8 cellular contexts compared by ENCODE assay signal in genomic region chr3:58532794-58533220, GRCh38. TPM values are rescaled to one million over a fixed set of nuclear protein-coding genes. Genes with fewer than 3 reads are reported as not detected.
A peak's percentile ranks its signal among the peaks of the same experiment; 100 is the strongest.
DNase-seq lines count a peak whose midpoint lies in the region; ATAC-seq and TF ChIP-seq lines count a peak whose summit lies in the region.

No MANE protein-coding gene starts in this region.

- peaks cover 39% of the 10 kb centered on the region for H3K4me1 ChIP-seq in lower lobe of right lung

- H3K27ac Mint-ChIP-seq in activated CD4-positive, alpha-beta T cell treated with anti-CD3 and anti-CD28 coated beads, Interleukin-2, amount 10 ng/mL, durations not matched to agents 7 days and 5 days = peak overlapping the region; percentile 64

- no peak overlapping the region for H3K27ac ChIP-seq in lower lobe of right lung

- H3K4me1 Mint-ChIP-seq in activated CD4-positive, alpha-beta T cell treated with anti-CD3 and anti-CD28 coated beads, Interleukin-2, amount 10 ng/mL, durations not matched to agents 7 days and 5 days = peaks cover 15% of the 10 kb centered on the region

- H3K36me3 ChIP-seq in lower lobe of right lung = peaks cover 19% of the 10 kb centered on the region

- H3K9me3 ChIP-seq in lower lobe of right lung = no peaks in the 10 kb centered on the region

- CTCF ChIA-PET in AG04449 (lab: Yijun Ruan, JAX) = interaction anchor here (0.7 to 11.0 kb wide), 29 partner anchors 8 to 226 kb away, joined by 3 to 105 read pairs (median 5); partner anchors contain the start of genes HTD2, KCTD6 and RPP14
- CTCF ChIA-PET in activated CD4-positive, alpha-beta T cell treated with anti-CD3 and anti-CD28 coated beads, Interleukin-2, amount 10 ng/mL, durations not matched to agents 7 days and 5 days (lab: Charles Lee) = interaction anchor here (0.6 to 2.1 kb wide), 5 partner anchors 15 to 355 kb away, joined by 3 to 9 read pairs (median 4); partner anchors contain the start of genes HTD2 and RPP14

- no peaks in the 10 kb centered on the region for H3K9me3 Mint-ChIP-seq in activated CD4-positive, alpha-beta T cell treated with anti-CD3 and anti-CD28 coated beads, Interleukin-2, amount 10 ng/mL, durations not matched to agents 7 days and 5 days

- peak; percentile 91 for ATAC-seq in GM18505 (IDR thresholded peaks at IDR 0.05; ENCODE audit: unreplicated experiment)
- ATAC-seq in HG02885 (IDR thresholded peaks at IDR 0.05; ENCODE audit: poor library complexity, unreplicated experiment) = peak; percentile 94
- ATAC-seq in lower lobe of right lung = peak; percentile 66 to 75

- intact Hi-C loops in lower lobe of right lung (cut with DNase I) = no loop called here

- POLR2A ChIA-PET in AG04449 (lab: Yijun Ruan, JAX) = no interaction called here
- POLR2A ChIA-PET in activated CD4-positive, alpha-beta T cell treated with anti-CD3 and anti-CD28 coated beads, Interleukin-2, amount 10 ng/mL, durations not matched to agents 7 days and 5 days (lab: Charles Lee) = no interaction called here

- no peaks in the 10 kb centered on the region for H3K27me3 ChIP-seq in lower lobe of right lung (ENCODE audit: low read depth)

- H3K27me3 Mint-ChIP-seq in activated CD4-positive, alpha-beta T cell treated with anti-CD3 and anti-CD28 coated beads, Interleukin-2, amount 10 ng/mL, durations not matched to agents 7 days and 5 days = no peaks in the 10 kb centered on the region

- H3K4me3 ChIP-seq in AG04449 (ENCODE audit: low read depth, low read length) (no peak overlapping the region), lower lobe of right lung (no peak overlapping the region)

- DNase-seq in AG04449 (ENCODE audit: low read depth, low spot score) = no peak
- DNase-seq in NCI-H2029 treated with DMSO at 0.1 percent for 48 hours (lab: John Stamatoyannopoulos, UW) = peak; percentile 2
- peak; percentile 81 for DNase-seq in activated CD4-positive, alpha-beta T cell treated with anti-CD3 and anti-CD28 coated beads, Interleukin-2, amount 10 ng/mL, durations not matched to agents 7 days and 5 days
- DNase-seq in dedifferentiated amniotic fluid mesenchymal stem cell (ENCODE audit: extremely low spot score) = peak; percentile 43
- peak; percentile 84 for DNase-seq in lower lobe of right lung
- peak; percentile 57 for DNase-seq in stimulated activated CD8-positive, alpha-beta memory T cell treated with anti-CD3 and anti-CD28 coated beads, Interleukin-15, amount 100 ng/mL, for 1 hour (ENCODE audit: low read depth)

- no peaks in the 10 kb centered on the region for H3K36me3 Mint-ChIP-seq in activated CD4-positive, alpha-beta T cell treated with anti-CD3 and anti-CD28 coated beads, Interleukin-2, amount 10 ng/mL, durations not matched to agents 7 days and 5 days (ENCODE audit: low read depth)

- no peak for TF ChIP-seq POLR2A in GM18505 (IDR thresholded peaks at IDR 0.05; ENCODE audit: borderline replicate concordance, extremely low read depth, insufficient read depth, insufficient read length)

- no peak overlapping the region for H3K4me3 Mint-ChIP-seq in activated CD4-positive, alpha-beta T cell treated with anti-CD3 and anti-CD28 coated beads, Interleukin-2, amount 10 ng/mL, durations not matched to agents 7 days and 5 days

- TF ChIP-seq CTCF in AG04449 (IDR thresholded peaks at IDR 0.05; ENCODE audit: insufficient read depth, low read length, missing control alignments) (peak; percentile 93), lower lobe of right lung (IDR thresholded peaks at IDR 0.05) (peak; percentile 97)

RNA-seq across cellular contexts. Expression of gene ACOX2, which starts 4.2 kb away (rescaled TPM):
- not detected for total RNA-seq in activated CD4-positive, alpha-beta T cell treated with anti-CD3 and anti-CD28 coated beads, Interleukin-2, amount 10 ng/mL, durations not matched to agents 7 days and 5 days
- 20.2 TPM for total RNA-seq in lower lobe of right lung

RNA-seq across cellular contexts. Expression of gene KCTD6, which starts 40.9 kb away (rescaled TPM):
- 10 to 100 TPM in 1 of 2 experiments, 1 to 10 TPM in 1; 7.7 to 10.8 TPM for total RNA-seq in activated CD4-positive, alpha-beta T cell treated with anti-CD3 and anti-CD28 coated beads, Interleukin-2, amount 10 ng/mL, durations not matched to agents 7 days and 5 days
- 8.2 TPM for total RNA-seq in lower lobe of right lung

RNA-seq across cellular contexts. Expression of gene FAM107A, which starts 44.4 kb away (rescaled TPM):
- total RNA-seq in activated CD4-positive, alpha-beta T cell treated with anti-CD3 and anti-CD28 coated beads, Interleukin-2, amount 10 ng/mL, durations not matched to agents 7 days and 5 days = not detected
- 74.5 TPM for total RNA-seq in lower lobe of right lung

Comparison
In these comparisons a context has a peak if more than half of its experiments do, and no peak if none do; other contexts are left out.
1. RNA of gene ACOX2, which starts 4.2 kb away (total RNA-seq): 20.2 TPM in lower lobe of right lung (single experiment); not detected in activated CD4-positive, alpha-beta T cell treated with anti-CD3 and anti-CD28 coated beads, Interleukin-2, amount 10 ng/mL, durations not matched to agents 7 days and 5 days; every median in the first group is over 10 times any median in the second.
2. RNA of gene FAM107A, which starts 44.4 kb away (total RNA-seq): 74.5 TPM in lower lobe of right lung (single experiment); not detected in activated CD4-positive, alpha-beta T cell treated with anti-CD3 and anti-CD28 coated beads, Interleukin-2, amount 10 ng/mL, durations not matched to agents 7 days and 5 days; every median in the first group is over 10 times any median in the second.
3. Peak in every context shown above with its lines, with median percentiles within 50 percentile points of each other: ATAC-seq.